In genomic region chr7:74501298-74501697, GRCh38 we compare ENCODE assay signal across 11 cellular contexts. TPM values are rescaled to one million over a fixed set of nuclear protein-coding genes. Genes with fewer than 3 reads are reported as not detected.
A peak's percentile ranks its signal among the peaks of the same experiment; 100 is the strongest.
DNase-seq lines count a peak whose midpoint lies in the region; ATAC-seq and TF ChIP-seq lines count a peak whose summit lies in the region.
"Had no signal": no experiment of that assay in that cellular context is flagged by ENCODE, and none has a peak within 500 bp of the region (broad histone marks: within the 10 kb centered on the region; RNA-seq: fewer than 3 reads in every experiment).

No MANE protein-coding gene starts in this region.

- peaks cover 8% of the 10 kb centered on the region for H3K4me1 Mint-ChIP-seq in mesothelial cell of epicardium
- H3K4me1 Mint-ChIP-seq: activated CD8-positive, alpha-beta memory T cell treated with anti-CD3 and anti-CD28 coated beads, Interleukin-2, amount 10 ng/mL, durations not matched to agents 7 days and 5 days; activated naive CD8-positive, alpha-beta T cell treated with anti-CD3 and anti-CD28 coated beads, Interleukin-2, amount 50 U/mL, for 24 hours had no signal

- WGBS in heart left ventricle, 4 donors = 51 to 57% (median 54%) methylated on average over 10 of the region's 10 CpGs
- 30% methylated on average over 10 of the region's 10 CpGs for WGBS in prostate gland

- H3K9me3 ChIP-seq in heart left ventricle (no peaks in the 10 kb centered on the region), prostate gland (no peaks in the 10 kb centered on the region)

- intact Hi-C loops in heart left ventricle (cut with DNase I) (loop anchor here in 3 of 10 donors (5.0 to 10.0 kb wide), 3 partner anchors 36 to 46 kb away; partner anchors contain the start of gene GTF2IRD1 (in 1 of the 3)), prostate gland (cut with DNase I) (no loop called here)

- H3K4me3 ChIP-seq in heart left ventricle (peak overlapping the region in 4 of 12 donors; percentile 19 to 44 (median 29)), prostate gland (no peak overlapping the region)

- H3K27ac Mint-ChIP-seq in mesothelial cell of epicardium = no peak overlapping the region
- H3K27ac Mint-ChIP-seq: activated CD8-positive, alpha-beta memory T cell treated with anti-CD3 and anti-CD28 coated beads, Interleukin-2, amount 10 ng/mL, durations not matched to agents 7 days and 5 days; activated naive CD8-positive, alpha-beta T cell treated with anti-CD3 and anti-CD28 coated beads, Interleukin-2, amount 50 U/mL, for 24 hours had no signal

- no peak for TF ChIP-seq POLR2A in heart left ventricle (IDR thresholded peaks at IDR 0.05)
- TF ChIP-seq POLR2A in prostate gland (IDR thresholded peaks at IDR 0.05) = no peak

- TF ChIP-seq CTCF in heart left ventricle (IDR thresholded peaks at IDR 0.05) (no peak), prostate gland (IDR thresholded peaks at IDR 0.05) (no peak), mesothelial cell of epicardium (IDR thresholded peaks at IDR 0.05; ENCODE audit: unreplicated experiment) (no peak)

- no peaks in the 10 kb centered on the region for H3K36me3 ChIP-seq in heart left ventricle
- H3K36me3 ChIP-seq in prostate gland = no peaks in the 10 kb centered on the region

- no peaks in the 10 kb centered on the region for H3K27me3 Mint-ChIP-seq in mesothelial cell of epicardium (ENCODE audit: low read depth)
- H3K27me3 Mint-ChIP-seq: activated CD8-positive, alpha-beta memory T cell treated with anti-CD3 and anti-CD28 coated beads, Interleukin-2, amount 10 ng/mL, durations not matched to agents 7 days and 5 days; activated naive CD8-positive, alpha-beta T cell treated with anti-CD3 and anti-CD28 coated beads, Interleukin-2, amount 50 U/mL, for 24 hours had no signal

- peak overlapping the region; percentile 27 to 90 (median 70) for H3K27ac ChIP-seq in heart left ventricle
- H3K27ac ChIP-seq in prostate gland = peak overlapping the region; percentile 70 to 78

- DNase-seq in DMS79 (lab: John Stamatoyannopoulos, UW) (peak; percentile 46), RPMI8226 (peak; percentile 70), heart left ventricle (peak; percentile 74 to 82 (median 80)), prostate gland (ENCODE audit: low spot score) (peak; percentile 70), MV-4-11 (lab: John Stamatoyannopoulos, UW) (no peak), DMS53 (lab: John Stamatoyannopoulos, UW) (no peak), mesothelial cell of epicardium (ENCODE audit: low spot score in 2 of 2, unreplicated experiment in 2 of 2) (no peak), NCI-H2227 treated with DMSO at 0.1 percent for 48 hours (lab: John Stamatoyannopoulos, UW) (no peak)
- DNase-seq: activated CD8-positive, alpha-beta memory T cell treated with anti-CD3 and anti-CD28 coated beads, Interleukin-2, amount 10 ng/mL, durations not matched to agents 7 days and 5 days; activated naive CD8-positive, alpha-beta T cell treated with anti-CD3 and anti-CD28 coated beads, Interleukin-2, amount 50 U/mL, for 24 hours; KG1 had no signal

- ATAC-seq in heart left ventricle = peak; percentile 49 to 85 (median 72)
- ATAC-seq: activated CD8-positive, alpha-beta memory T cell treated with anti-CD3 and anti-CD28 coated beads, Interleukin-2, amount 10 ng/mL, durations not matched to agents 7 days and 5 days; activated naive CD8-positive, alpha-beta T cell treated with anti-CD3 and anti-CD28 coated beads, Interleukin-2, amount 50 U/mL, for 24 hours had no signal

- H3K4me1 ChIP-seq in heart left ventricle (peaks cover 0 to 24% (median 7%) of the 10 kb centered on the region in 12 donors), prostate gland (replicated peaks) (peaks cover 8% of the 10 kb centered on the region)

- no peak overlapping the region for H3K4me3 Mint-ChIP-seq in mesothelial cell of epicardium
- H3K4me3 Mint-ChIP-seq: activated CD8-positive, alpha-beta memory T cell treated with anti-CD3 and anti-CD28 coated beads, Interleukin-2, amount 10 ng/mL, durations not matched to agents 7 days and 5 days; activated naive CD8-positive, alpha-beta T cell treated with anti-CD3 and anti-CD28 coated beads, Interleukin-2, amount 50 U/mL, for 24 hours had no signal

- H3K9me3 Mint-ChIP-seq in mesothelial cell of epicardium = peaks cover 6% of the 10 kb centered on the region
- H3K9me3 Mint-ChIP-seq: activated naive CD8-positive, alpha-beta T cell treated with anti-CD3 and anti-CD28 coated beads, Interleukin-2, amount 50 U/mL, for 24 hours had no signal

- no peaks in the 10 kb centered on the region for H3K27me3 ChIP-seq in heart left ventricle
- H3K27me3 ChIP-seq in prostate gland (replicated peaks; ENCODE audit: insufficient read depth) = no peaks in the 10 kb centered on the region

- peaks cover 13% of the 10 kb centered on the region for H3K36me3 Mint-ChIP-seq in mesothelial cell of epicardium
- H3K36me3 Mint-ChIP-seq: activated CD8-positive, alpha-beta memory T cell treated with anti-CD3 and anti-CD28 coated beads, Interleukin-2, amount 10 ng/mL, durations not matched to agents 7 days and 5 days had no signal

RNA-seq across cellular contexts. Expression of gene GTF2IRD1, which starts 47.6 kb away (rescaled TPM):
- total RNA-seq in heart left ventricle (10 to 100 TPM in 8 of 9 donors, 1 to 10 TPM in 1; 10.0 to 40.4 (median 15.2) TPM), prostate gland (10 to 100 TPM; 24.0 to 36.6 TPM), mesothelial cell of epicardium (73.3 to 84.0 TPM (median 80.8 TPM) in 3 replicates)
- 10 to 100 TPM; 16.4 to 27.0 TPM for polyA plus RNA-seq in heart left ventricle

Comparison
In these comparisons a context has a peak if more than half of its experiments do, and no peak if none do; other contexts are left out.
1. DNase-seq: peak in DMS79 (single experiment), RPMI8226 (single experiment), heart left ventricle (5 of 5) and prostate gland (single experiment); none in MV-4-11 (single experiment), DMS53 (single experiment), mesothelial cell of epicardium (0 of 2) and NCI-H2227 treated with DMSO at 0.1 percent for 48 hours (single experiment).